8 cellular contexts compared by ENCODE assay signal in the genomic region with DNA sequence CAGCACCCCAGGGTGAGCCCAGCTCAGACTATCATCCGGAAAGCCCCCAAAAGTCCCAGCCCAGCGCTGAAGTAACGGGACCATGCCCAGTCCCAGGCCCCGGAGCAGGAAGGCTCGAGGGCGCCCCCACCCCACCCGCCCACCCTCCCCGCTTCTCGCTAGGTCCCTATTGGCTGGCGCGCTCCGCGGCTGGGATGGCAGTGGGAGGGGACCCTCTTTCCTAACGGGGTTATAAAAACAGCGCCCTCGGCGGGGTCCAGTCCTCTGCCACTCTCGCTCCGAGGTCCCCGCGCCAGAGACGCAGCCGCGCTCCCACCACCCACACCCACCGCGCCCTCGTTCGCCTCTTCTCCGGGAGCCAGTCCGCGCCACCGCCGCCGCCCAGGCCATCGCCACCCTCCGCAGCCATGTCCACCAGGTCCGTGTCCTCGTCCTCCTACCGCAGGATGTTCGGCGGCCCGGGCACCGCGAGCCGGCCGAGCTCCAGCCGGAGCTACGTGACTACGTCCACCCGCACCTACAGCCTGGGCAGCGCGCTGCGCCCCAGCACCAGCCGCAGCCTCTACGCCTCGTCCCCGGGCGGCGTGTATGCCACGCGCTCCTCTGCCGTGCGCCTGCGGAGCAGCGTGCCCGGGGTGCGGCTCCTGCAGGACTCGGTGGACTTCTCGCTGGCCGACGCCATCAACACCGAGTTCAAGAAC. TPM values are rescaled to one million over a fixed set of nuclear protein-coding genes. Genes with fewer than 3 reads are reported as not detected.
DNase-seq lines count a peak whose midpoint lies in the region; ATAC-seq and TF ChIP-seq lines count a peak whose summit lies in the region.

No MANE protein-coding gene starts in this region.

- no peak for TF ChIP-seq CTCF in AG10803 (conservative IDR thresholded peaks at IDR 0.05; ENCODE audit: low read length)

- H3K36me3 ChIP-seq in ectodermal cell (ENCODE audit: control insufficient read depth, insufficient read depth, low read length): peaks cover 10% of the 10 kb centered on the region

- WGBS in ectodermal cell, 2 experiments: 0% methylated on average over 71 to 72 of the region's 72 CpGs

- H3K4me1 ChIP-seq in ectodermal cell (ENCODE audit: control insufficient read depth, insufficient read depth, low read length): peaks cover 16% of the 10 kb centered on the region

- H3K4me3 ChIP-seq in AG10803 (ENCODE audit: low read length): peak overlapping the region; percentile 99
- peak overlapping the region; percentile 94 for H3K4me3 ChIP-seq in ectodermal cell (ENCODE audit: insufficient read depth, low read depth, low read length)

- no peaks in the 10 kb centered on the region for H3K27me3 ChIP-seq in ectodermal cell (ENCODE audit: control insufficient read depth, insufficient read depth, low read length, poor library complexity, severe bottlenecking)

- peak; percentile 95 for DNase-seq in AG10803 (ENCODE audit: low read depth)
- peak; percentile 7 for DNase-seq in LoVo (ENCODE audit: low spot score)
- peak; percentile 59 to 66 for DNase-seq in activated CD4-positive, alpha-beta T cell treated with anti-CD3 and anti-CD28 coated beads, Interleukin-2, amount 50 U/mL, for 48 hours
- peak; percentile 96 for DNase-seq in mesenteric fat pad (ENCODE audit: low spot score)
- DNase-seq in stimulated activated CD8-positive, alpha-beta memory T cell treated with anti-CD3 and anti-CD28 coated beads, Interleukin-15, amount 100 ng/mL, for 48 hours (ENCODE audit: low read depth in 2 of 2): peak; percentile 48 to 70

- H3K9me3 ChIP-seq in ectodermal cell (ENCODE audit: control insufficient read depth, low read length): no peaks in the 10 kb centered on the region

- ATAC-seq in GM19397 (IDR thresholded peaks at IDR 0.05; ENCODE audit: unreplicated experiment): peak; percentile 24
- ATAC-seq in GM19395 (IDR thresholded peaks at IDR 0.05; ENCODE audit: unreplicated experiment): no peak

- H3K27ac ChIP-seq in ectodermal cell (ENCODE audit: insufficient read depth, low read depth, low read length, poor library complexity, severe bottlenecking): peak overlapping the region; percentile 96

RNA-seq across cellular contexts. Expression of gene VIM, which starts 1.1 kb away (rescaled TPM):
- polyA plus RNA-seq in ectodermal cell (2013, experiment 1 of 4): 1,158 TPM
- 949 TPM for polyA plus RNA-seq in ectodermal cell (2013, experiment 2 of 4)
- 1,223 TPM for polyA plus RNA-seq in ectodermal cell (2013, experiment 3 of 4)
- polyA plus RNA-seq in ectodermal cell (2013, experiment 4 of 4): 1,264 TPM
- total RNA-seq in mesenteric fat pad: 3,828 TPM

RNA-seq across cellular contexts. Expression of gene TRDMT1, which starts 27.7 kb away (rescaled TPM):
- polyA plus RNA-seq in ectodermal cell (2013, experiment 1 of 4): 17.3 TPM
- polyA plus RNA-seq in ectodermal cell (2013, experiment 2 of 4): 22.5 TPM
- 18.7 TPM for polyA plus RNA-seq in ectodermal cell (2013, experiment 3 of 4)
- polyA plus RNA-seq in ectodermal cell (2013, experiment 4 of 4): 18.5 TPM
- 7.1 TPM for total RNA-seq in mesenteric fat pad

Comparison
In these comparisons a context has a peak if more than half of its experiments do, and no peak if none do; other contexts are left out.
1. DNase-seq: peak in every context shown above with its lines; median percentile 96 in mesenteric fat pad; 95 in AG10803; 62 in activated CD4-positive, alpha-beta T cell treated with anti-CD3 and anti-CD28 coated beads, Interleukin-2, amount 50 U/mL, for 48 hours; 59 in stimulated activated CD8-positive, alpha-beta memory T cell treated with anti-CD3 and anti-CD28 coated beads, Interleukin-15, amount 100 ng/mL, for 48 hours; 7 in LoVo.